8 cellular contexts compared by ENCODE assay signal in genomic region chr17:2043785-2044184, GRCh38.
DNase-seq lines count a peak whose midpoint lies in the region; ATAC-seq and TF ChIP-seq lines count a peak whose summit lies in the region.

No MANE protein-coding gene starts in this region.

- H3K27ac ChIP-seq in HEK293 (ENCODE audit: extremely low read depth, low read depth, low read length) = no peak overlapping the region

- POLR2A ChIA-PET in HEK293 (lab: Yijun Ruan, JAX) = interaction anchor here (0.6 to 1.1 kb wide), 3 partner anchors 251 to 331 kb away, joined by 3 to 4 read pairs (median 3); no protein-coding TSS in a partner anchor

- H3K4me1 ChIP-seq in HEK293 (ENCODE audit: control insufficient read depth, insufficient read depth, low read length) = peaks cover 6% of the 10 kb centered on the region

- peak; percentile 88 for DNase-seq in AG10803 (ENCODE audit: low read depth)
- peak; percentile 48 for DNase-seq in amniotic stem cell (lab: John Stamatoyannopoulos, UW)
- peak; percentile 80 for DNase-seq in kidney tubule cell (ENCODE audit: low spot score)
- DNase-seq in DMS79 (lab: John Stamatoyannopoulos, UW) = no peak
- DNase-seq in NCI-H524 treated with DMSO at 0.1 percent for 48 hours (lab: John Stamatoyannopoulos, UW) = no peak

- CTCF ChIA-PET in HEK293 (lab: Yijun Ruan, JAX) = interaction anchor here (0.6 to 2.3 kb wide), 6 partner anchors 10 to 323 kb away, joined by 3 to 7 read pairs (median 4); no protein-coding TSS in a partner anchor

- no peak for ATAC-seq in GM18867 (IDR thresholded peaks at IDR 0.05; ENCODE audit: unreplicated experiment)
- ATAC-seq in GM21423 (IDR thresholded peaks at IDR 0.05; ENCODE audit: unreplicated experiment) = no peak

- TF ChIP-seq CTCF in AG10803 (conservative IDR thresholded peaks at IDR 0.05; ENCODE audit: low read length) (no peak), HEK293 (tag by site-specific recombination; IDR thresholded peaks at IDR 0.05) (no peak)

- H3K36me3 ChIP-seq in HEK293 (ENCODE audit: control insufficient read depth in 2 of 2, insufficient read depth in 1 of 2, low read length in 2 of 2) = peaks cover 14 to 41% of the 10 kb centered on the region in 2 experiments

- H3K4me3 ChIP-seq in AG10803 (ENCODE audit: low read length) (no peak overlapping the region), HEK293 (ENCODE audit: low read depth, low read length) (no peak overlapping the region)

- no peaks in the 10 kb centered on the region for H3K9me3 ChIP-seq in HEK293 (ENCODE audit: control insufficient read depth, insufficient read depth, low read depth, low read length)

TF ChIP-seq in HEK293, 187 proteins besides CTCF, POLR2A, EP300 and RAD21:
- TF ChIP-seq MEIS1 (CRISPR knock-in tag; IDR thresholded peaks at IDR 0.05; ENCODE audit: borderline replicate concordance) = no peak
- no peak for TF ChIP-seq ZBTB7A (tag by site-specific recombination; IDR thresholded peaks at IDR 0.05; ENCODE audit: low read depth)
- TF ChIP-seq SETDB1 (IDR thresholded peaks at IDR 0.05; ENCODE audit: insufficient read length, low read length) = no peak
- TF ChIP-seq ZFP37 (tag by site-specific recombination; IDR thresholded peaks at IDR 0.05) = no peak
- TF ChIP-seq GLIS1 (tag by site-specific recombination; IDR thresholded peaks at IDR 0.05) = no peak
- TF ChIP-seq ZBTB17 (tag by site-specific recombination; IDR thresholded peaks at IDR 0.05) = peak; percentile 46; the same call in 1 of the 2 replicates
- TF ChIP-seq ZNF585B (tag by site-specific recombination; IDR thresholded peaks at IDR 0.05) = no peak
- TF ChIP-seq TSHZ1 (tag by site-specific recombination; IDR thresholded peaks at IDR 0.05; ENCODE audit: borderline replicate concordance) = no peak
- no peak for TF ChIP-seq ZNF416 (tag by site-specific recombination; IDR thresholded peaks at IDR 0.05)
- TF ChIP-seq ZNF449 (tag by site-specific recombination; IDR thresholded peaks at IDR 0.05) = no peak
- TF ChIP-seq KLF16 (tag by site-specific recombination; IDR thresholded peaks at IDR 0.05) = no peak
- no peak for TF ChIP-seq ZNF354C (tag by site-specific recombination; IDR thresholded peaks at IDR 0.05; ENCODE audit: borderline replicate concordance, low read depth)
- no peak for TF ChIP-seq ZNF549 (tag by site-specific recombination; IDR thresholded peaks at IDR 0.05)
- TF ChIP-seq ZIC2 (tag by site-specific recombination; IDR thresholded peaks at IDR 0.05) = no peak
- TF ChIP-seq, protein P1, sequence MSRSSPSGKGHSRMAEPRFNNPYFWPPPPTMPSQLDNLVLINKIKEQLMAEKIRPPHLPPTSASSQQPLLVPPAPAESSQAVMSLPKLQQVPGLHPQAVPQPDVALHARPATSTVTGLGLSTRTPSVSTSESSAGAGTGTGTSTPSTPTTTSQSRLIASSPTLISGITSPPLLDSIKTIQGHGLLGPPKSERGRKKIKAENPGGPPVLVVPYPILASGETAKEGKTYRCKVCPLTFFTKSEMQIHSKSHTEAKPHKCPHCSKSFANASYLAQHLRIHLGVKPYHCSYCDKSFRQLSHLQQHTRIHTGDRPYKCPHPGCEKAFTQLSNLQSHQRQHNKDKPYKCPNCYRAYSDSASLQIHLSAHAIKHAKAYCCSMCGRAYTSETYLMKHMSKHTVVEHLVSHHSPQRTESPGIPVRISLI (tag by site-specific recombination; IDR thresholded peaks at IDR 0.05) = peak; percentile 84; the same call in 1 of the 2 replicates
- TF ChIP-seq ZNF639 (tag by site-specific recombination; IDR thresholded peaks at IDR 0.05) = 0 out of 2 replicates have a peak, but pooled peaks have one; percentile 23

Comparison
In these comparisons a context has a peak if more than half of its experiments do, and no peak if none do; other contexts are left out.
1. DNase-seq: peak in AG10803 (single experiment), amniotic stem cell (single experiment) and kidney tubule cell (single experiment); none in DMS79 (single experiment) and NCI-H524 treated with DMSO at 0.1 percent for 48 hours (single experiment).